In genomic region chr3:106482436-106482835, GRCh38 we compare ENCODE assay signal across 18 cellular contexts.
"Had no signal": no experiment of that assay in that cellular context is flagged by ENCODE, and none has a peak within 500 bp of the region (broad histone marks: within the 10 kb centered on the region; RNA-seq: fewer than 3 reads in every experiment).

No MANE protein-coding gene starts in this region.

- FAIRE-seq: TTC549 had no signal

- DNase-seq: activated CD4-positive, alpha-beta T cell treated with anti-CD3 and anti-CD28 coated beads, Interleukin-2, amount 10 ng/mL, durations not matched to agents 24 days and 14 days; activated CD4-positive, CD25-positive, alpha-beta regulatory T cell; activated CD8-positive, alpha-beta memory T cell treated with anti-CD3 and anti-CD28 coated beads, Interleukin-2, amount 50 U/mL, for 4 hours; activated CD8-positive, alpha-beta T cell treated with anti-CD3 and anti-CD28 coated beads, Interleukin-2, amount 10 ng/mL, durations not matched to agents 7 days and 5 days; activated effector memory CD4-positive, alpha-beta T cell treated with anti-CD3 and anti-CD28 coated beads, Interleukin-2, amount 50 U/mL, for 16 hours; activated T-cell treated with anti-CD3 and anti-CD28 coated beads, Interleukin-2, amount 50 U/mL, for 48 hours; amygdala; effector memory CD4-positive, alpha-beta T cell; hippocampal formation; left ventricle myocardium superior; mesenchymal stem cell; natural killer cell; right cardiac atrium; SW 1271 had no signal

- H3K27me3 ChIP-seq: suprapubic skin had no signal

- H3K27ac ChIP-seq: prostate gland, suprapubic skin had no signal

- H3K4me3 ChIP-seq: prostate gland, suprapubic skin had no signal

- ATAC-seq: activated CD8-positive, alpha-beta T cell treated with anti-CD3 and anti-CD28 coated beads, Interleukin-2, amount 10 ng/mL, durations not matched to agents 7 days and 5 days; activated naive CD4-positive, alpha-beta T cell treated with anti-CD3 and anti-CD28 coated beads, Interleukin-2, amount 50 U/mL, for 72 hours; left ventricle myocardium superior; natural killer cell; right cardiac atrium had no signal

- H3K4me1 ChIP-seq: prostate gland, suprapubic skin had no signal

- H3K36me3 ChIP-seq: prostate gland, suprapubic skin had no signal

- H3K9me3 ChIP-seq: prostate gland had no signal
